Comparison of ENCODE assay signal across 9 cellular contexts in the genomic region with DNA sequence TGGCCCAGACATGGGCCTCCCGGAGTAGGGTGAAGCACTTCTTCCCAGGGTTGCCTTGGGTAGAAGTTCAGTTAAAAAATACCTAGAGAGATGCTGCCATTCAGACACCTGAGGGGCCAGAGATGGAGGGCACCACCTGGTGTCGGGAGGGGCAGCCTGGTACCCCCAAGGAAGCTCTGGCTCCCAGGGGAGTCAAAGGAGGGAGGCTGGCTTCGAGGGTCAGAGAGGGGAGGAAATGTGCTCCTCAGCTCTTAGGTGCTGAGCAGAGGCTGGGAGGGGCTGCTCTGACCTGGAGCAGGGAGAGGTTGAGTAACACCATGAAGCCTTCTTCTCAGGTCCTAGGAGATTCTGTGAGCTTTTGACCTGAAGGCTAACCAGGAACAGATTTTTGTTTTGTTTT. TPM values are rescaled to one million over a fixed set of nuclear protein-coding genes. Genes with fewer than 3 reads are reported as not detected.
DNase-seq lines count a peak whose midpoint lies in the region; ATAC-seq and TF ChIP-seq lines count a peak whose summit lies in the region.
"Had no signal": no experiment of that assay in that cellular context is flagged by ENCODE, and none has a peak within 500 bp of the region (broad histone marks: within the 10 kb centered on the region; RNA-seq: fewer than 3 reads in every experiment).

No MANE protein-coding gene starts in this region.

- POLR2A ChIA-PET in HEK293 (lab: Yijun Ruan, JAX) = no interaction called here

- peaks cover 33% of the 10 kb centered on the region for H3K4me1 Mint-ChIP-seq in glutamatergic neuron (ENCODE audit: low read depth, unreplicated experiment)
- H3K4me1 Mint-ChIP-seq in stimulated activated effector memory CD8-positive, alpha-beta T cell treated with anti-CD3 and anti-CD28 coated beads, Interleukin-12 subunit alpha, Interleukin-12 subunit beta, amount 100 ng/mL, for 72 hours = peaks cover 64% of the 10 kb centered on the region

- H3K9me3 Mint-ChIP-seq in glutamatergic neuron (ENCODE audit: unreplicated experiment) = peaks cover 15% of the 10 kb centered on the region
- H3K9me3 Mint-ChIP-seq in stimulated activated effector memory CD8-positive, alpha-beta T cell treated with anti-CD3 and anti-CD28 coated beads, Interleukin-12 subunit alpha, Interleukin-12 subunit beta, amount 100 ng/mL, for 72 hours = no peaks in the 10 kb centered on the region

- peaks cover 5% of the 10 kb centered on the region for H3K36me3 Mint-ChIP-seq in glutamatergic neuron (ENCODE audit: unreplicated experiment)
- H3K36me3 Mint-ChIP-seq in stimulated activated effector memory CD8-positive, alpha-beta T cell treated with anti-CD3 and anti-CD28 coated beads, Interleukin-12 subunit alpha, Interleukin-12 subunit beta, amount 100 ng/mL, for 72 hours = peaks cover 9% of the 10 kb centered on the region

- no peaks in the 10 kb centered on the region for H3K4me1 ChIP-seq in HEK293 (ENCODE audit: control insufficient read depth, insufficient read depth, low read length)
- peaks cover 20% of the 10 kb centered on the region for H3K4me1 ChIP-seq in effector memory CD4-positive, alpha-beta T cell (ENCODE audit: control insufficient read depth, insufficient read depth, low read length, poor library complexity, severe bottlenecking)

- H3K36me3 ChIP-seq in HEK293 (ENCODE audit: control insufficient read depth in 2 of 2, insufficient read depth in 1 of 2, low read length in 2 of 2) = no peaks in the 10 kb centered on the region
- H3K36me3 ChIP-seq in effector memory CD4-positive, alpha-beta T cell (ENCODE audit: control insufficient read depth, insufficient read depth, low read length) = no peaks in the 10 kb centered on the region

- no peak for DNase-seq in glutamatergic neuron
- no peak for DNase-seq in stimulated activated effector memory CD8-positive, alpha-beta T cell treated with anti-CD3 and anti-CD28 coated beads, Interleukin-12 subunit alpha, Interleukin-12 subunit beta, amount 100 ng/mL, for 72 hours (ENCODE audit: low spot score in 2 of 2)
- DNase-seq in effector memory CD4-positive, alpha-beta T cell = no peak
- DNase-seq in LoVo (ENCODE audit: low spot score) = no peak
- DNase-seq: NCI-H2107, retina had no signal

- H3K4me3 Mint-ChIP-seq in glutamatergic neuron (ENCODE audit: unreplicated experiment) = peak overlapping the region; percentile 93
- H3K4me3 Mint-ChIP-seq in stimulated activated effector memory CD8-positive, alpha-beta T cell treated with anti-CD3 and anti-CD28 coated beads, Interleukin-12 subunit alpha, Interleukin-12 subunit beta, amount 100 ng/mL, for 72 hours = peak overlapping the region; percentile 96

- TF ChIP-seq CTCF in HEK293 (tag by site-specific recombination; IDR thresholded peaks at IDR 0.05) = no peak
- no peak for TF ChIP-seq CTCF in WI38 (IDR thresholded peaks at IDR 0.05; ENCODE audit: low read depth, low read length)
- no peak for TF ChIP-seq CTCF in glutamatergic neuron (IDR thresholded peaks at IDR 0.05; ENCODE audit: partially characterized antibody, unreplicated experiment)

- H3K27ac Mint-ChIP-seq in glutamatergic neuron (ENCODE audit: unreplicated experiment) = no peak overlapping the region
- H3K27ac Mint-ChIP-seq in stimulated activated effector memory CD8-positive, alpha-beta T cell treated with anti-CD3 and anti-CD28 coated beads, Interleukin-12 subunit alpha, Interleukin-12 subunit beta, amount 100 ng/mL, for 72 hours = peak overlapping the region; percentile 94

- no peak overlapping the region for H3K27ac ChIP-seq in HEK293 (ENCODE audit: extremely low read depth, low read depth, low read length)
- no peak overlapping the region for H3K27ac ChIP-seq in effector memory CD4-positive, alpha-beta T cell (ENCODE audit: insufficient read depth, low read length, poor library complexity, severe bottlenecking)

- H3K4me3 ChIP-seq in HEK293 (ENCODE audit: low read depth, low read length) (no peak overlapping the region), WI38 (ENCODE audit: low read depth, low read length) (peak overlapping the region; percentile 83)
- no peak overlapping the region for H3K4me3 ChIP-seq in effector memory CD4-positive, alpha-beta T cell (ENCODE audit: insufficient read depth, low read depth, low read length, poor library complexity, severe bottlenecking)

- CTCF ChIA-PET in HEK293 (lab: Yijun Ruan, JAX) = interaction anchor here (1.9 kb wide), 1 partner anchor 375 kb away, joined by 4 read pairs; no protein-coding TSS in a partner anchor

- H3K27me3 Mint-ChIP-seq in glutamatergic neuron (ENCODE audit: unreplicated experiment) = peaks cover 20% of the 10 kb centered on the region

- H3K27me3 ChIP-seq in effector memory CD4-positive, alpha-beta T cell (replicated peaks; ENCODE audit: control insufficient read depth, insufficient read depth, low read length, poor library complexity, severe bottlenecking) = no peaks in the 10 kb centered on the region

- no peak for ATAC-seq in stimulated activated effector memory CD8-positive, alpha-beta T cell treated with anti-CD3 and anti-CD28 coated beads, Interleukin-12 subunit alpha, Interleukin-12 subunit beta, amount 100 ng/mL, for 72 hours
- ATAC-seq in HG03565 (IDR thresholded peaks at IDR 0.05; ENCODE audit: unreplicated experiment) = no peak

- H3K9me3 ChIP-seq in HEK293 (ENCODE audit: control insufficient read depth, insufficient read depth, low read depth, low read length) = no peaks in the 10 kb centered on the region
- H3K9me3 ChIP-seq in effector memory CD4-positive, alpha-beta T cell (ENCODE audit: control insufficient read depth, low read length) = no peaks in the 10 kb centered on the region

TF ChIP-seq in HEK293, 187 proteins besides CTCF, POLR2A, EP300 and RAD21:
- TF ChIP-seq ZNF174 (tag by site-specific recombination; IDR thresholded peaks at IDR 0.05) = no peak
- 0 out of 2 replicates have a peak, but pooled peaks have one; percentile 14 for TF ChIP-seq GLIS2 (tag by site-specific recombination; IDR thresholded peaks at IDR 0.05)
- no peak for TF ChIP-seq ZNF670 (tag by site-specific recombination; IDR thresholded peaks at IDR 0.05; ENCODE audit: low read depth)

RNA-seq across cellular contexts. Expression of gene USP35, which starts 1.1 kb away (rescaled TPM):
- total RNA-seq in glutamatergic neuron (ENCODE audit: unreplicated experiment) = 34.2 TPM

RNA-seq across cellular contexts. Expression of gene KCTD21, which starts 1.4 kb away (rescaled TPM):
- total RNA-seq in glutamatergic neuron (ENCODE audit: unreplicated experiment) = 9.7 TPM

RNA-seq across cellular contexts. Expression of gene ALG8, which starts 50.4 kb away (rescaled TPM):
- 30.3 TPM for total RNA-seq in glutamatergic neuron (ENCODE audit: unreplicated experiment)
